In the genomic region with DNA sequence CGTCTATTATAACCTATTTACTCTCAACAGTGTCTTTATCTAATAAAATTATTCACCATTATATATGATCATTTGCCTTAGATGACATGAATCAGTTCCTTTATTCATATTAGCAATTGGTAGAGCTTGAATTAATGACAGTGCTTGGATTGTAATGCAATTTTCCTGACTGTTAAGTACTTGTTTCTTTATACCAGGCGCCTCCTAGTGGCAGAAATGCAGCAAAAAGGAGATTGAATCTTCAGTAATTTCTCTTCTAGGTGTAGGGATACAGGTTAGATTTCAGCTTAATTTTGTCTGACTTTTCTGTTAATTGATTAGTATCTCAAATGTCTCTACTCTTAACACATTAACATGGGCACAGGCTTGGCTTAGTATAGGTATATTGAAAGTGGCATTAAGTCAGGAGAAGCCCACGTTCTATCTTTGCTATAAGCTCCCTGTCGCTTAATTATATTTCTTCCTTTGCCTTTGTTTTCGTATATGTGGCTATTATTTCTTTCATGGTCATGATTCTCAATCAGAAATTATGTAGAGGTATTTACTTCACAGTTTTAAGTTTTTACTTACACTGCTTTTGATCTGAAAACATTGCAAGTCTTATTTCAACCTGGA, we compare ENCODE assay signal across 8 cellular contexts. TPM values are rescaled to one million over a fixed set of nuclear protein-coding genes. Genes with fewer than 3 reads are reported as not detected.
DNase-seq lines count a peak whose midpoint lies in the region; ATAC-seq, FAIRE-seq and TF ChIP-seq lines count a peak whose summit lies in the region.

No MANE protein-coding gene starts in this region.

- POLR2A ChIA-PET in GM12878 (lab: Charles Lee): no interaction called here

- in situ Hi-C loops in GM12878 (cut with MboI): loop anchor here (5.0 kb wide), 2 partner anchors 465 to 565 kb away; no protein-coding TSS in a partner anchor

- 30% methylated on average over 5 of the region's 5 CpGs for WGBS in GM12878 (ENCODE audit: insufficient coverage, insufficient replicate concordance, low lambda C conversion rate, missing lambda C conversion rate)

- H4K20me1 ChIP-seq in SU-DHL-6 (ENCODE audit: low read depth, low read length) (no peaks in the 10 kb centered on the region), GM12878 (ENCODE audit: control insufficient read depth, insufficient read depth) (no peaks in the 10 kb centered on the region)

- H3K9me2 ChIP-seq in SU-DHL-6 (replicated peaks; ENCODE audit: insufficient read depth, low read length): no peaks in the 10 kb centered on the region

- no peaks in the 10 kb centered on the region for H3K4me1 ChIP-seq in GM12878 (ENCODE audit: control insufficient read depth, insufficient read depth, low read length)

- H3K4me3 ChIP-seq in SU-DHL-6 (ENCODE audit: insufficient read depth, low read length, poor library complexity, severe bottlenecking) (no peak overlapping the region), GM12878 (no peak overlapping the region)

- no peak overlapping the region for H2AFZ ChIP-seq in SU-DHL-6 (ENCODE audit: low read depth, low read length, severe bottlenecking)
- H2AFZ ChIP-seq in GM12878 (ENCODE audit: control insufficient read depth, low read depth, low read length): no peak overlapping the region

- RAD21 ChIA-PET in GM12878 (lab: Charles Lee; ENCODE audit: unreplicated experiment): interaction anchor here (0.8 to 4.7 kb wide), 34 partner anchors 10 to 561 kb away, joined by 3 to 62 read pairs (median 4); no protein-coding TSS in a partner anchor

- H3K79me2 ChIP-seq in SU-DHL-6 (ENCODE audit: insufficient read depth, low read length) (no peaks in the 10 kb centered on the region), GM12878 (ENCODE audit: control insufficient read depth, insufficient read depth, low read length) (no peaks in the 10 kb centered on the region)

- CTCF ChIA-PET in GM12878 (lab: Yijun Ruan, JAX): interaction anchor here (0.7 to 4.5 kb wide), 101 partner anchors 8 to 1071 kb away, joined by 3 to 112 read pairs (median 4); partner anchors contain the start of genes LHFPL6 and PROSER1

- TF ChIP-seq CTCF in SU-DHL-6 (IDR thresholded peaks at IDR 0.05; ENCODE audit: insufficient read depth, low read length, poor library complexity, severe bottlenecking): peak; percentile 78
- TF ChIP-seq CTCF in GM12878 (IDR thresholded peaks at IDR 0.05 in 2 of 3, conservative IDR thresholded peaks at IDR 0.05 in 1 of 3; ENCODE audit: control insufficient read depth in 2 of 3, extremely low read depth in 1 of 3, insufficient read depth in 1 of 3, low read depth in 3 of 3, low read length in 3 of 3): peak; percentile 75 to 82 (median 80)

- H3K27ac ChIP-seq in SU-DHL-6 (ENCODE audit: low read depth, low read length) (no peak overlapping the region), GM12878 (ENCODE audit: control insufficient read depth, insufficient read depth) (no peak overlapping the region)

- H3K9me3 ChIP-seq in SU-DHL-6 (ENCODE audit: insufficient read depth, low read length): no peaks in the 10 kb centered on the region
- no peaks in the 10 kb centered on the region for H3K9me3 ChIP-seq in GM12878 (replicated peaks; ENCODE audit: control insufficient read depth, insufficient read depth, low read length)

- ATAC-seq in activated CD4-positive, CD25-positive, alpha-beta regulatory T cell treated with anti-CD3 and anti-CD28 coated beads, Interleukin-2, amount 50 U/mL, for 24 hours: no peak
- ATAC-seq in GM12878 (peak; percentile 72), HG03521 (IDR thresholded peaks at IDR 0.05; ENCODE audit: unreplicated experiment) (no peak)

- H3F3A ChIP-seq in SU-DHL-6 (ENCODE audit: insufficient read depth): no peaks in the 10 kb centered on the region

- no peak for TF ChIP-seq POLR2A in GM12878 (IDR thresholded peaks at IDR 0.05; ENCODE audit: low read depth, low read length)

- TF ChIP-seq EP300 in GM12878 (IDR thresholded peaks at IDR 0.05; ENCODE audit: borderline replicate concordance in 1 of 2, control insufficient read depth in 1 of 2, low read depth in 2 of 2, low read length in 2 of 2): no peak

- SMC1A ChIA-PET in GM12878 (lab: Charles Lee; ENCODE audit: uncharacterized antibody, unreplicated experiment): interaction anchor here (0.6 to 3.8 kb wide), 58 partner anchors 8 to 577 kb away, joined by 3 to 65 read pairs (median 4); no protein-coding TSS in a partner anchor

- peak; percentile 84 for TF ChIP-seq RAD21 in GM12878 (IDR thresholded peaks at IDR 0.05; ENCODE audit: insufficient read depth, low read depth, low read length)

- BruUV-seq in GM12878 (replicated peaks; lab: Mats Ljungman, UMichigan): no TSS peak

- no peak overlapping the region for H3K9ac ChIP-seq in SU-DHL-6 (ENCODE audit: low read length)
- H3K9ac ChIP-seq in GM12878 (ENCODE audit: control insufficient read depth, insufficient read depth, low read length): no peak overlapping the region

- no peaks in the 10 kb centered on the region for H3K36me3 ChIP-seq in SU-DHL-6 (ENCODE audit: low read length)
- H3K36me3 ChIP-seq in GM12878 (ENCODE audit: control insufficient read depth in 2 of 2, insufficient read depth in 2 of 2, low read length in 1 of 2): no peaks in the 10 kb centered on the region

- intact Hi-C loops in GM12878 (cut with micrococcal nuclease; ENCODE audit: unreplicated experiment): loop anchor here (1.0 kb wide), 2 partner anchors 197 to 467 kb away; no protein-coding TSS in a partner anchor

- peak; percentile 89 for FAIRE-seq in GM12878 (lab: Jason Lieb, UNC)

- peak in 3 of 4 experiments; percentile 18 to 44 (median 29) for DNase-seq in activated CD4-positive, CD25-positive, alpha-beta regulatory T cell (lab: John Stamatoyannopoulos, UW)
- DNase-seq in NCI-H1417 (lab: John Stamatoyannopoulos, UW) (peak; percentile 23 to 85 (median 73)), GM12878 (ENCODE audit: low read depth, low spot score) (no peak), iPS-NIHi11 (ENCODE audit: low spot score) (peak; percentile 48)
- peak in 2 of 3 donors; percentile 45 to 62 for DNase-seq in stimulated activated CD4-positive, alpha-beta T cell treated with anti-CD3 and anti-CD28 coated beads, Interleukin-12 subunit alpha, Interleukin-12 subunit beta, amount 100 ng/mL, for 48 hours (ENCODE audit: low read depth in 2 of 3, low spot score in 1 of 3)

- H3K4me2 ChIP-seq in SU-DHL-6 (ENCODE audit: low read depth, low read length, poor library complexity, severe bottlenecking): no peak overlapping the region
- no peak overlapping the region for H3K4me2 ChIP-seq in GM12878 (ENCODE audit: control insufficient read depth, insufficient read depth)

- H3K27me3 ChIP-seq in SU-DHL-6 (ENCODE audit: low read length) (no peaks in the 10 kb centered on the region), GM12878 (replicated peaks in 1 of 2; ENCODE audit: control insufficient read depth in 2 of 2, insufficient read depth in 2 of 2, low read length in 1 of 2) (no peaks in the 10 kb centered on the region)

TF ChIP-seq in GM12878, 131 proteins besides CTCF, POLR2A, EP300 and RAD21 (continues in another document):
- TF ChIP-seq ZNF24 (IDR thresholded peaks at IDR 0.05): peak; percentile 93

RNA-seq across cellular contexts. Expression of gene LHFPL6, which starts 9.1 kb away (rescaled TPM):
- 9.9 and 11.9 TPM in 2 replicates for total RNA-seq in GM12878 (2013; cell fraction: nucleolus; rRNA removed)
- total RNA-seq in GM12878 (2014; rRNA removed) (0.27 and 0.40 TPM in 2 replicates), GM12878 (2014; rRNA removed; fragmentation: Illumina TruSeq; extraction: Trizol) (0.32 and 0.45 TPM in 2 replicates), GM12878 (2021) (0.23 and 0.90 TPM in 2 replicates)
- polyA plus RNA-seq in GM12878 (2011; ENCODE audit: low read depth): 0.68 TPM
- polyA plus RNA-seq in GM12878 (2011; rRNA removed) (4.6 and 4.9 TPM in 2 replicates), GM12878 (2014; fragmentation: Illumina TruSeq; extraction: Trizol) (0.62 and 0.68 TPM in 2 replicates), GM12878 (2014; fragmentation: Nextera tagmentation; extraction: Ambion mirVana) (under 1 TPM; 0.11 to 0.20 TPM), GM12878 (2014; rRNA removed) (0.28 and 0.32 TPM in 2 replicates), GM12878 (2016; fragmentation: Nextera tagmentation; extraction: Ambion mirVana) (under 1 TPM; 0.42 to 0.45 TPM)
- 5.3 and 7.5 TPM in 2 replicates for polyA plus RNA-seq in GM12878 (2011; cell fraction: cytosol; rRNA removed)
- polyA plus RNA-seq in GM12878 (2011; cell fraction: nucleus; rRNA removed): 2.4 and 2.5 TPM in 2 replicates
- polyA plus RNA-seq in GM12878 (2012): 1.2 and 1.6 TPM in 2 replicates
- 8.2 and 12.0 TPM in 2 replicates for polyA minus RNA-seq in GM12878 (2011; rRNA and poly(A)+ RNA removed)
- polyA minus RNA-seq in GM12878 (2011; cell fraction: cytosol; rRNA and poly(A)+ RNA removed): 1.1 and 1.7 TPM in 2 replicates
- polyA minus RNA-seq in GM12878 (2011; cell fraction: nucleus; rRNA and poly(A)+ RNA removed): 9.9 and 18.2 TPM in 2 replicates

RNA-seq across cellular contexts. Expression of gene COG6, which starts 43.3 kb away (rescaled TPM):
- 54.6 and 58.0 TPM in 2 replicates for total RNA-seq in GM12878 (2013; cell fraction: nucleolus; rRNA removed)
- 9.4 and 15.4 TPM in 2 replicates for total RNA-seq in GM12878 (2014; rRNA removed)
- total RNA-seq in GM12878 (2014; rRNA removed; fragmentation: Illumina TruSeq; extraction: Trizol): 13.9 and 14.9 TPM in 2 replicates
- total RNA-seq in GM12878 (2021): 15.9 and 23.4 TPM in 2 replicates
- 5.4 TPM for polyA plus RNA-seq in GM12878 (2011; ENCODE audit: low read depth)
- 29.8 and 45.2 TPM in 2 replicates for polyA plus RNA-seq in GM12878 (2011; rRNA removed)
- polyA plus RNA-seq in GM12878 (2011; cell fraction: cytosol; rRNA removed): 11.1 and 13.1 TPM in 2 replicates
- 14.7 and 16.4 TPM in 2 replicates for polyA plus RNA-seq in GM12878 (2011; cell fraction: nucleus; rRNA removed)
- 11.8 and 13.9 TPM in 2 replicates for polyA plus RNA-seq in GM12878 (2012)
- polyA plus RNA-seq in GM12878 (2014; fragmentation: Illumina TruSeq; extraction: Trizol): 12.6 and 17.8 TPM in 2 replicates
- polyA plus RNA-seq in GM12878 (2014; fragmentation: Nextera tagmentation; extraction: Ambion mirVana): 1 to 10 TPM; 4.5 to 5.3 TPM
- polyA plus RNA-seq in GM12878 (2014; rRNA removed): 9.0 and 9.8 TPM in 2 replicates
- polyA plus RNA-seq in GM12878 (2016; fragmentation: Nextera tagmentation; extraction: Ambion mirVana): 10 to 100 TPM; 12.7 to 13.0 TPM
- 15.4 and 25.8 TPM in 2 replicates for polyA minus RNA-seq in GM12878 (2011; rRNA and poly(A)+ RNA removed)
- polyA minus RNA-seq in GM12878 (2011; cell fraction: cytosol; rRNA and poly(A)+ RNA removed): 7.8 and 10.5 TPM in 2 replicates
- polyA minus RNA-seq in GM12878 (2011; cell fraction: nucleus; rRNA and poly(A)+ RNA removed): 28.0 and 46.0 TPM in 2 replicates
